In the genomic region with DNA sequence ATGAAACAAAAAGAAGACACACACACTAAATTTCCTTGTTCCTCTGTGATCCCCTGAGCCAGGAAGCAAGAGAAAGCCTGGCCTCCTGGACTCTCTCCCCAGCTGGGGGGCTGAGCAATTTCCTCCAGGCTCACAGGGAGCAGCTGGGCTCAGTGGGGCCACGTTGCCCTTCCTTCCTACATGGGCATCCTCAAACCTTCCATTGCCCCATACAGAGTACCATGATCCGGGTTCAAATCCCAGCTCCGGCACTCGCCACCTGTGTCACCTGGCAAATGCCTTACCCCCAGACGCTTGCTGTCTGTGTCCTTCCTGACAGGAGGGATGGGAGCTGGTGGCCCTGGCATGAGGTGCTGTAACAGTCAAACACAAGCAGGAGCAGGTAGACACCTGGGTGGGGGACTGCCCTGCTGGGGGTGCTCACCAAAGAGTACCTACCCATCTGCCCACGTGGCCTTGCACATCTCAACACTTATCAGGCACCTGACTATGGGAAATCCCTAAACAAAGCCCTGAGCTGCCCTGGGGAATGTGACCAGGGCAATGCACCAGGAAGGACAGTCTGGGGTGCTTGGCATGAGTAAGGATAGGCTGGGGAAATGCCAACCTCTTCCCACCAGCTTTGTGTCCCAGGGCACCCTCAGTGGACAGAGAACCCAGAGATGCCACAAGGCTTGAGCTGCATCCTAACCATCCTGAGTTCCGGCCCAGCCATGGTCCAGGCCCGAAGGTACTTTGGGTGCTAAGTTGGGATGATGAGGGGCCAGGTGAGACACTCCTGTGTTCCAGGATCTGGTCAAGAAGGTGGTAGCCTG, we compare ENCODE assay signal across 5 cellular contexts. TPM values are rescaled to one million over a fixed set of nuclear protein-coding genes. Genes with fewer than 3 reads are reported as not detected.
"Had no signal": no experiment of that assay in that cellular context is flagged by ENCODE, and none has a peak within 500 bp of the region (broad histone marks: within the 10 kb centered on the region; RNA-seq: fewer than 3 reads in every experiment).

No MANE protein-coding gene starts in this region.

RNA-seq across cellular contexts. Expression of a gene that starts 2.4 kb away (rescaled TPM):
- total RNA-seq: K562, M059J, Right ventricle myocardium superior, SJSA1 had no signal
- polyA plus RNA-seq: IgD-negative memory B cell, K562 had no signal
